ENCODE assay signal across 14 cellular contexts in the genomic region with DNA sequence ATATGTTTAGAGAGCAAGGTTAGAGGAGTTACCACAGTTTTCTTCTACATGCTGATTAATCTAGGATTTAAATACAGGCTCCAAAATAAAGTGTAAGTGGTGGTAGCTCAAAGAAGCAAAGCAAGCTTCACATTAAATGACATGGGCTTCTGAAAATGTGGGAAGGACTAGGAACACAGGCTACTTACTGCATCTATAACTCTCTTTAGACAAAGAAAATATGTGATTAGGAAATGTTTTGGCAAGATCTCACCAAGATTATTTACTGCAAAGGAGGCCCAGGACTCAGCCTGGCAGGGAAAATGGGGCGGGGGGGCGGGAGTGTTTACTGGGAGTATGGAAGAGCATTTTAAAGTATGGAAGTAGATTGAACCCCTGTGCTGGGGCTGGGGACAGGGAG. TPM values are rescaled to one million over a fixed set of nuclear protein-coding genes. Genes with fewer than 3 reads are reported as not detected.
DNase-seq lines count a peak whose midpoint lies in the region; ATAC-seq and TF ChIP-seq lines count a peak whose summit lies in the region.
"Had no signal": no experiment of that assay in that cellular context is flagged by ENCODE, and none has a peak within 500 bp of the region (broad histone marks: within the 10 kb centered on the region; RNA-seq: fewer than 3 reads in every experiment).

No MANE protein-coding gene starts in this region.

- H4K20me1 ChIP-seq in fibroblast of lung (ENCODE audit: control insufficient read depth, extremely low read depth, insufficient read depth, low read length) (no peaks in the 10 kb centered on the region), osteoblast (ENCODE audit: insufficient read depth, low read length) (peaks cover 33% of the 10 kb centered on the region)

- H3K4me1 Mint-ChIP-seq in activated CD4-positive, alpha-beta T cell treated with anti-CD3 and anti-CD28 coated beads for 36 hours = peaks cover 30% of the 10 kb centered on the region
- peaks cover 26% of the 10 kb centered on the region for H3K4me1 Mint-ChIP-seq in activated naive CD8-positive, alpha-beta T cell treated with anti-CD3 and anti-CD28 coated beads, Interleukin-2, amount 50 U/mL, for 24 hours

- H3K36me3 Mint-ChIP-seq in activated CD4-positive, alpha-beta T cell treated with anti-CD3 and anti-CD28 coated beads for 36 hours (ENCODE audit: low read depth) = peaks cover 19% of the 10 kb centered on the region
- H3K36me3 Mint-ChIP-seq in activated naive CD8-positive, alpha-beta T cell treated with anti-CD3 and anti-CD28 coated beads, Interleukin-2, amount 50 U/mL, for 24 hours (ENCODE audit: low read depth) = peaks cover 7% of the 10 kb centered on the region

- H3K4me2 ChIP-seq in fibroblast of lung (ENCODE audit: extremely low read depth, insufficient read depth, low read length) (no peak overlapping the region), osteoblast (ENCODE audit: insufficient read depth, low read length) (peak overlapping the region; percentile 3)

- H3K27me3 ChIP-seq in fibroblast of lung (ENCODE audit: control insufficient read depth, insufficient read depth, low read length) = no peaks in the 10 kb centered on the region
- no peaks in the 10 kb centered on the region for H3K27me3 ChIP-seq in osteoblast (ENCODE audit: insufficient read depth, low read length)
- H3K27me3 ChIP-seq in transverse colon = no peaks in the 10 kb centered on the region
- H3K27me3 ChIP-seq: foreskin keratinocyte had no signal

- no peaks in the 10 kb centered on the region for H3K4me1 ChIP-seq in fibroblast of lung (ENCODE audit: control insufficient read depth, extremely low read depth, insufficient read depth, low read length)
- H3K4me1 ChIP-seq in osteoblast (ENCODE audit: insufficient read depth, low read length) = peaks cover 19% of the 10 kb centered on the region
- H3K4me1 ChIP-seq in transverse colon = peaks cover 32 to 65% (median 56%) of the 10 kb centered on the region in 4 donors

- CTCF ChIA-PET in activated CD4-positive, alpha-beta T cell treated with anti-CD3 and anti-CD28 coated beads for 36 hours (lab: Charles Lee) = interaction anchor here (1.2 kb wide), 1 partner anchor 29 kb away, joined by 3 read pairs; no protein-coding TSS in a partner anchor

- no peaks in the 10 kb centered on the region for H3K27me3 Mint-ChIP-seq in activated CD4-positive, alpha-beta T cell treated with anti-CD3 and anti-CD28 coated beads for 36 hours
- H3K27me3 Mint-ChIP-seq in activated naive CD8-positive, alpha-beta T cell treated with anti-CD3 and anti-CD28 coated beads, Interleukin-2, amount 50 U/mL, for 24 hours = no peaks in the 10 kb centered on the region
- H3K27me3 Mint-ChIP-seq: CD8-positive, alpha-beta memory T cell had no signal

- no peak overlapping the region for H3K9ac ChIP-seq in fibroblast of lung (ENCODE audit: insufficient read depth, low read length)
- H3K9ac ChIP-seq: parathyroid adenoma had no signal

- intact Hi-C loops in activated CD4-positive, alpha-beta T cell treated with anti-CD3 and anti-CD28 coated beads for 36 hours (cut with DNase I, micrococcal nuclease) = no loop called here
- intact Hi-C loops in transverse colon (cut with DNase I; ENCODE audit: low total_unique reads) = no loop called here

- no peak for ATAC-seq in activated CD4-positive, alpha-beta T cell treated with anti-CD3 and anti-CD28 coated beads for 36 hours
- no peak for ATAC-seq in activated naive CD8-positive, alpha-beta T cell treated with anti-CD3 and anti-CD28 coated beads, Interleukin-2, amount 50 U/mL, for 24 hours
- no peak for ATAC-seq in HG03469 (IDR thresholded peaks at IDR 0.05; ENCODE audit: unreplicated experiment)
- ATAC-seq: foreskin keratinocyte had no signal

- H3K4me3 ChIP-seq in fibroblast of lung (replicated peaks in 1 of 4; ENCODE audit: control extremely low read depth in 1 of 4, insufficient read depth in 1 of 4, low read depth in 3 of 4, low read length in 4 of 4) (no peak overlapping the region), osteoblast (ENCODE audit: insufficient read depth, low read length) (no peak overlapping the region), transverse colon (no peak overlapping the region)

- peak overlapping the region; percentile 52 for H3K27ac Mint-ChIP-seq in activated CD4-positive, alpha-beta T cell treated with anti-CD3 and anti-CD28 coated beads for 36 hours
- H3K27ac Mint-ChIP-seq in activated naive CD8-positive, alpha-beta T cell treated with anti-CD3 and anti-CD28 coated beads, Interleukin-2, amount 50 U/mL, for 24 hours = no peak overlapping the region

- H3K36me3 ChIP-seq in fibroblast of lung (ENCODE audit: control insufficient read depth, insufficient read depth, low read length) (no peaks in the 10 kb centered on the region), osteoblast (ENCODE audit: insufficient read depth, low read length) (no peaks in the 10 kb centered on the region), transverse colon (no peaks in the 10 kb centered on the region)

- H3K9me3 ChIP-seq in fibroblast of lung (ENCODE audit: control insufficient read depth, insufficient read depth, low read depth, low read length) (no peaks in the 10 kb centered on the region), osteoblast (ENCODE audit: low read depth, low read length) (no peaks in the 10 kb centered on the region), transverse colon (no peaks in the 10 kb centered on the region)

- H3K79me2 ChIP-seq in fibroblast of lung (ENCODE audit: control insufficient read depth, insufficient read depth, low read length) (no peaks in the 10 kb centered on the region), osteoblast (ENCODE audit: insufficient read depth, low read length) (peaks cover 83% of the 10 kb centered on the region)

- no peak overlapping the region for H3K4me3 Mint-ChIP-seq in activated CD4-positive, alpha-beta T cell treated with anti-CD3 and anti-CD28 coated beads for 36 hours
- no peak overlapping the region for H3K4me3 Mint-ChIP-seq in activated naive CD8-positive, alpha-beta T cell treated with anti-CD3 and anti-CD28 coated beads, Interleukin-2, amount 50 U/mL, for 24 hours
- H3K4me3 Mint-ChIP-seq: CD8-positive, alpha-beta memory T cell had no signal

- POLR2A ChIA-PET in activated CD4-positive, alpha-beta T cell treated with anti-CD3 and anti-CD28 coated beads for 36 hours (lab: Charles Lee) = no interaction called here

- H3K27ac ChIP-seq in fibroblast of lung (ENCODE audit: insufficient read depth, low read length) (no peak overlapping the region), osteoblast (ENCODE audit: low read depth, low read length) (peak overlapping the region; percentile 21), transverse colon (peak overlapping the region; percentile 24 to 64 (median 58))
- H3K27ac ChIP-seq: foreskin keratinocyte, parathyroid adenoma had no signal

- WGBS in transverse colon (ENCODE audit: low coverage in 1 of 2), 2 donors = 69 to 82% methylated on average over 2 of the region's 2 CpGs

- H3K9me3 Mint-ChIP-seq in activated CD4-positive, alpha-beta T cell treated with anti-CD3 and anti-CD28 coated beads for 36 hours (ENCODE audit: low read depth) = no peaks in the 10 kb centered on the region
- H3K9me3 Mint-ChIP-seq in activated naive CD8-positive, alpha-beta T cell treated with anti-CD3 and anti-CD28 coated beads, Interleukin-2, amount 50 U/mL, for 24 hours = no peaks in the 10 kb centered on the region
- H3K9me3 Mint-ChIP-seq: CD8-positive, alpha-beta memory T cell had no signal

- TF ChIP-seq POLR2A in transverse colon (IDR thresholded peaks at IDR 0.05) = no peak

- DNase-seq in activated CD4-positive, alpha-beta T cell treated with anti-CD3 and anti-CD28 coated beads for 36 hours = no peak
- no peak for DNase-seq in activated CD4-positive, alpha-beta T cell treated with anti-CD3 and anti-CD28 coated beads for 4 hours
- DNase-seq in fibroblast of lung (ENCODE audit: low read depth in 2 of 2) = peak; percentile 38 to 66
- no peak for DNase-seq in osteoblast (ENCODE audit: insufficient read length, low spot score, missing footprints)
- DNase-seq in transverse colon = no peak
- DNase-seq in activated naive CD8-positive, alpha-beta T cell treated with anti-CD3 and anti-CD28 coated beads, Interleukin-2, amount 50 U/mL, for 24 hours = no peak
- DNase-seq in CD1c-positive myeloid dendritic cell (ENCODE audit: extremely low spot score) = no peak
- DNase-seq: activated CD4-positive, alpha-beta T cell treated with anti-CD3 and anti-CD28 coated beads, Interleukin-2, amount 50 U/mL, for 1 hour; activated naive CD4-positive, alpha-beta T cell; CD8-positive, alpha-beta memory T cell; DMS79; foreskin keratinocyte had no signal

- no peak overlapping the region for H2AFZ ChIP-seq in fibroblast of lung (ENCODE audit: low read length)
- H2AFZ ChIP-seq in osteoblast (ENCODE audit: low read length) = no peak overlapping the region
- H2AFZ ChIP-seq: parathyroid adenoma had no signal

- in situ Hi-C loops in transverse colon (cut with MboI; ENCODE audit: low pct_ligation_motif_present in 1 of 4, low pct_unique_long_range_greater_than_20kb in 1 of 4, low sequenced_read_pairs in 3 of 4) = no loop called here

- TF ChIP-seq EP300 in transverse colon (IDR thresholded peaks at IDR 0.05; ENCODE audit: low read depth) = no peak

- TF ChIP-seq CTCF in fibroblast of lung (conservative IDR thresholded peaks at IDR 0.05 in 1 of 2, IDR thresholded peaks at IDR 0.05 in 1 of 2; ENCODE audit: low read depth in 1 of 2, low read length in 2 of 2) (no peak), osteoblast (IDR thresholded peaks at IDR 0.05; ENCODE audit: extremely low read depth, low read depth, low read length) (no peak), transverse colon (IDR thresholded peaks at IDR 0.05) (no peak)

RNA-seq across cellular contexts. Expression of a gene that starts 39.4 kb away (rescaled TPM):
- 10 to 100 TPM; 53.5 to 56.7 TPM for total RNA-seq in activated CD4-positive, alpha-beta T cell treated with anti-CD3 and anti-CD28 coated beads for 36 hours
- total RNA-seq in fibroblast of lung (3.6 and 4.3 TPM in 2 replicates), osteoblast (16.3 and 18.3 TPM in 2 replicates), transverse colon (10 to 100 TPM; 19.9 to 47.9 (median 41.0) TPM)
- polyA plus RNA-seq in fibroblast of lung = 4.5 and 8.9 TPM in 2 replicates
- 3.4 and 7.1 TPM in 2 replicates for polyA plus RNA-seq in fibroblast of lung (2012)
- polyA minus RNA-seq in fibroblast of lung (ENCODE audit: low replicate concordance) = 7.5 and 12.1 TPM in 2 replicates

Comparison
In these comparisons a context has a peak if more than half of its experiments do, and no peak if none do; other contexts are left out.
1. DNase-seq: peak in fibroblast of lung (2 of 2); none in activated CD4-positive, alpha-beta T cell treated with anti-CD3 and anti-CD28 coated beads for 36 hours (single experiment), activated CD4-positive, alpha-beta T cell treated with anti-CD3 and anti-CD28 coated beads for 4 hours (0 of 2), osteoblast (single experiment), transverse colon (single experiment), activated naive CD8-positive, alpha-beta T cell treated with anti-CD3 and anti-CD28 coated beads, Interleukin-2, amount 50 U/mL, for 24 hours (single experiment) and CD1c-positive myeloid dendritic cell (single experiment).